ENCODE assay signal across 8 cellular contexts in the genomic region with DNA sequence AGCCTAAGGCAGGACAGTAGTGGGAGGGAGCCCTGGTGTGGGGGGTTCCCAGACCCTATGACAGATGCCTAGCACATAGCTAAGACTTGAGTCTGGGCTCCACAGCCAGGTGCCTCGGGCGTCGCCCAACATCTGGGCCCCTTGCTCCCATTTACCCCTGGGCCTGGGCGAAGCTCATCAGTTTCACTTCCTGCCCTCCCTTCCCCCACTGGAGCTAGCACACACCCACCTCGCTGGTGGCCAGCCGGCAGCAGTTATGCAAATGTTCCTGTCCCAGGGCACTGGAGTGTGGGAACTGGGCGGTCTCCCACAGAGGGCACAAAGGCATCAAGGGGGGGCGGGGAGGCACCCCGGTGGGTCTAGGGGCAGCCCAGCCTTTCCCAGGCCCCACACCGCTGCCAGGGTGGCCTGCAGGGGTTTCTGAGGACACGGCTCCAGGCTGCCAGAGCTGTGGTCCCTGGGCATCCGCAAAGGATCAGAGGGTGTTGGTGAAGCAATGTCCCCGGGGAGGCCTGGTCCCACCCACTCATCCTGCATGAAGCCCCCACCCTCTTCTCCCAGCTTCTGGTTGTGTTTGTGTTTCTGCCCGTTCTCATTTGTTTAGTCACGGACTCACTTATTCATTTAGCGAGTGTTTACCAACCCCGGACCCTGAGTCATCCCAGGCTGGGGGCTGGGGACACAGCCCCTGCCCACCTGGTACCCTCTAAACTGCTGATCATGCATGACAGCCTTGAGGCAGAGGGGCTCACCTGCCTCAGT. TPM values are rescaled to one million over a fixed set of nuclear protein-coding genes. Genes with fewer than 3 reads are reported as not detected.
DNase-seq lines count a peak whose midpoint lies in the region; ATAC-seq and TF ChIP-seq lines count a peak whose summit lies in the region.
"Had no signal": no experiment of that assay in that cellular context is flagged by ENCODE, and none has a peak within 500 bp of the region (broad histone marks: within the 10 kb centered on the region; RNA-seq: fewer than 3 reads in every experiment).

No MANE protein-coding gene starts in this region.

- H3K9ac ChIP-seq in rectal smooth muscle tissue (ENCODE audit: low read length): no peak overlapping the region

- peak overlapping the region; percentile 62 for H3K4me3 ChIP-seq in GM12865 (ENCODE audit: low read depth, low read length)
- H3K4me3 ChIP-seq in SJSA1: no peak overlapping the region
- H3K4me3 ChIP-seq in fibroblast of villous mesenchyme (ENCODE audit: low read depth, low read length): peak overlapping the region; percentile 29
- peak overlapping the region; percentile 2 for H3K4me3 ChIP-seq in rectal smooth muscle tissue (ENCODE audit: low read length)

- TF ChIP-seq CTCF in GM12865 (IDR thresholded peaks at IDR 0.05; ENCODE audit: insufficient read depth, low read depth, low read length, missing control alignments) (no peak), fibroblast of villous mesenchyme (IDR thresholded peaks at IDR 0.05; ENCODE audit: insufficient read depth, low read depth, low read length) (no peak)

- peaks cover 64% of the 10 kb centered on the region for H3K4me1 ChIP-seq in SJSA1 (replicated peaks)
- no peaks in the 10 kb centered on the region for H3K4me1 ChIP-seq in rectal smooth muscle tissue (ENCODE audit: control insufficient read depth, insufficient read depth, low read length)

- H3K36me3 ChIP-seq in SJSA1: peaks cover 68% of the 10 kb centered on the region
- H3K36me3 ChIP-seq in rectal smooth muscle tissue (ENCODE audit: control insufficient read depth, insufficient read depth, low read length): no peaks in the 10 kb centered on the region
- H3K36me3 ChIP-seq: breast epithelium had no signal

- H3K27me3 ChIP-seq in SJSA1 (replicated peaks) (no peaks in the 10 kb centered on the region), rectal smooth muscle tissue (ENCODE audit: control insufficient read depth, insufficient read depth, low read length) (no peaks in the 10 kb centered on the region)
- H3K27me3 ChIP-seq: breast epithelium had no signal

- DNase-seq in GM12865 (ENCODE audit: low read depth) (peak; percentile 98), SJSA1 (ENCODE audit: low read depth in 1 of 2, low spot score in 2 of 2) (peak; percentile 100), fibroblast of villous mesenchyme (ENCODE audit: low read depth) (peak; percentile 79), NCI-H1930 (lab: John Stamatoyannopoulos, UW) (no peak)

- ATAC-seq in GM19468 (IDR thresholded peaks at IDR 0.05; ENCODE audit: extremely low read depth, unreplicated experiment) (peak; percentile 50), HG03521 (IDR thresholded peaks at IDR 0.05; ENCODE audit: unreplicated experiment) (peak; percentile 59)

- H3K27ac ChIP-seq in SJSA1: peak overlapping the region; percentile 92
- H3K27ac ChIP-seq in rectal smooth muscle tissue (ENCODE audit: low read depth, low read length): no peak overlapping the region
- H3K27ac ChIP-seq: breast epithelium had no signal

- H3K9me3 ChIP-seq in SJSA1 (replicated peaks): no peaks in the 10 kb centered on the region
- H3K9me3 ChIP-seq: breast epithelium had no signal

RNA-seq across cellular contexts. Expression of gene SH2B2, which starts 20.4 kb away (rescaled TPM):
- total RNA-seq in SJSA1 (2014; rRNA removed; shearing (Covaris generic)): 62.6 and 83.1 TPM in 2 replicates
- 0.43 and 0.97 TPM in 2 replicates for total RNA-seq in fibroblast of villous mesenchyme

RNA-seq across cellular contexts. Expression of gene SPDYE6, which starts 49.1 kb away (rescaled TPM):
- not detected in 2 replicates for total RNA-seq in SJSA1 (2014; rRNA removed; shearing (Covaris generic))
- not detected in 2 replicates for total RNA-seq in fibroblast of villous mesenchyme

Comparison
In these comparisons a context has a peak if more than half of its experiments do, and no peak if none do; other contexts are left out.
1. DNase-seq: peak in GM12865 (single experiment), SJSA1 (2 of 2) and fibroblast of villous mesenchyme (single experiment); none in NCI-H1930 (0 of 2).
2. RNA of gene SH2B2, which starts 20.4 kb away (total RNA-seq): 62.6 to 83.1 TPM in SJSA1; 0.43 to 0.97 TPM in fibroblast of villous mesenchyme; every median in the first group is over 10 times any median in the second.